ENCODE assay signal across 19 cellular contexts in the genomic region with DNA sequence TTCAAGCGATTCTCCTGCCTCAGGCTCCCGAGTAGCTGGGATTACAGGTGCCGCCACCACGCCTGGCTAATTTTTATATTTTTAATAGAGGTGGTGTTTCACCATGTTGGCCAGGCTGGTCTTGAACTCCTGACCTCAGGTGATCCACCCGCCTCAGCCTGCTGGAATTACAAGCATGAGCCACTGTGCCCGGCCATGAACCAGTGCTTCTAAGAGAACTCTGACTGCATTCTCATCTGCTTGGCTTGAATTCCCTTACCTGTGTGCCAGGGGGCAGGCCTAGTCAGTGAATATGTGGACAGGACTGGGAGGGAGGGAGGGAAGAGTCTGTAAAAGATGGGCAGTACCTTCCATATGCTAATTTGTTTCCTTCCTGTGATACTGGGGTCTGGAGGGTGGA. TPM values are rescaled to one million over a fixed set of nuclear protein-coding genes. Genes with fewer than 3 reads are reported as not detected.
DNase-seq lines count a peak whose midpoint lies in the region; ATAC-seq and TF ChIP-seq lines count a peak whose summit lies in the region.
"Had no signal": no experiment of that assay in that cellular context is flagged by ENCODE, and none has a peak within 500 bp of the region (broad histone marks: within the 10 kb centered on the region; RNA-seq: fewer than 3 reads in every experiment).

No MANE protein-coding gene starts in this region.

- no peak overlapping the region for H2AFZ ChIP-seq in HCT116 (ENCODE audit: low read depth, low read length, poor library complexity, severe bottlenecking)

- peaks cover 5 to 9% of the 10 kb centered on the region in 2 experiments; a peak in 3 of 4 replicates for H3K4me1 ChIP-seq in HCT116 (ENCODE audit: control insufficient read depth in 1 of 2, insufficient read depth in 2 of 2, low read length in 2 of 2)
- peaks cover under 1% of the 10 kb centered on the region for H3K4me1 ChIP-seq in mucosa of descending colon (ENCODE audit: low read depth)

- H3K9ac ChIP-seq in HCT116 (ENCODE audit: low read length): no peak overlapping the region

- DNase-seq in activated naive CD4-positive, alpha-beta T cell treated with anti-CD3 and anti-CD28 coated beads, Interleukin-2, amount 10 ng/mL, durations not matched to agents 7 days and 5 days: no peak
- no peak for DNase-seq in activated naive CD4-positive, alpha-beta T cell (lab: John Stamatoyannopoulos, UW)
- DNase-seq in HCT116 (ENCODE audit: low read depth, low spot score): no peak
- DNase-seq in activated naive CD8-positive, alpha-beta T cell treated with anti-CD3 and anti-CD28 coated beads, Interleukin-2, amount 50 U/mL, for 24 hours: no peak
- no peak for DNase-seq in mucosa of descending colon
- no peak for DNase-seq in nephron progenitor cell
- DNase-seq in NCI-H1417 treated with DMSO at 0.1 percent for 48 hours (lab: John Stamatoyannopoulos, UW): no peak
- DNase-seq: AML-193; NCI-H1105 treated with DMSO at 0.1 percent for 48 hours; NCI-H187; NCI-H446; NCI-H69; NK-92 treated with Interleukin-12 subunit alpha and Interleukin-12 subunit beta, amount 100 ng/mL, for 24 hours; OCI-M1 had no signal

- H3K27me3 Mint-ChIP-seq in activated naive CD4-positive, alpha-beta T cell treated with anti-CD3 and anti-CD28 coated beads, Interleukin-2, amount 10 ng/mL, durations not matched to agents 7 days and 5 days: no peaks in the 10 kb centered on the region
- no peaks in the 10 kb centered on the region for H3K27me3 Mint-ChIP-seq in activated naive CD8-positive, alpha-beta T cell treated with anti-CD3 and anti-CD28 coated beads, Interleukin-2, amount 50 U/mL, for 24 hours
- no peaks in the 10 kb centered on the region for H3K27me3 Mint-ChIP-seq in nephron progenitor cell (ENCODE audit: low read depth, poor library complexity)

- H3K4me3 ChIP-seq in HCT116 (replicated peaks in 1 of 2; ENCODE audit: low read depth in 1 of 2, low read length in 2 of 2): no peak overlapping the region
- H3K4me3 ChIP-seq in mucosa of descending colon: no peak overlapping the region

- no peak overlapping the region for H3K4me2 ChIP-seq in HCT116 (ENCODE audit: low read length)

- RAD21 ChIA-PET in HCT116 (lab: Charles Lee; ENCODE audit: low non-redundant PET in 1 of 2, low total read pairs in 2 of 2, uncharacterized antibody in 2 of 2, unreplicated experiment in 2 of 2): no interaction called here

- peaks cover 31% of the 10 kb centered on the region for H3K4me1 Mint-ChIP-seq in activated naive CD4-positive, alpha-beta T cell treated with anti-CD3 and anti-CD28 coated beads, Interleukin-2, amount 10 ng/mL, durations not matched to agents 7 days and 5 days
- H3K4me1 Mint-ChIP-seq in activated naive CD8-positive, alpha-beta T cell treated with anti-CD3 and anti-CD28 coated beads, Interleukin-2, amount 50 U/mL, for 24 hours: peaks cover 40% of the 10 kb centered on the region
- H3K4me1 Mint-ChIP-seq in nephron progenitor cell: peaks cover 13% of the 10 kb centered on the region

- no peaks in the 10 kb centered on the region for H4K20me1 ChIP-seq in HCT116 (ENCODE audit: insufficient read depth)

- peak overlapping the region; percentile 28 for H3K27ac Mint-ChIP-seq in activated naive CD4-positive, alpha-beta T cell treated with anti-CD3 and anti-CD28 coated beads, Interleukin-2, amount 10 ng/mL, durations not matched to agents 7 days and 5 days
- peak overlapping the region; percentile 24 for H3K27ac Mint-ChIP-seq in activated naive CD8-positive, alpha-beta T cell treated with anti-CD3 and anti-CD28 coated beads, Interleukin-2, amount 50 U/mL, for 24 hours
- H3K27ac Mint-ChIP-seq in nephron progenitor cell: no peak overlapping the region

- H3K4me3 Mint-ChIP-seq in activated naive CD4-positive, alpha-beta T cell treated with anti-CD3 and anti-CD28 coated beads, Interleukin-2, amount 10 ng/mL, durations not matched to agents 7 days and 5 days: no peak overlapping the region
- no peak overlapping the region for H3K4me3 Mint-ChIP-seq in activated naive CD8-positive, alpha-beta T cell treated with anti-CD3 and anti-CD28 coated beads, Interleukin-2, amount 50 U/mL, for 24 hours
- no peak overlapping the region for H3K4me3 Mint-ChIP-seq in nephron progenitor cell
- H3K4me3 Mint-ChIP-seq: CD14-positive monocyte had no signal

- POLR2A ChIA-PET in HCT116 (lab: Charles Lee): interaction anchor here (0.6 kb wide), 1 partner anchor 9 kb away, joined by 5 read pairs; no protein-coding TSS in a partner anchor

- H3K36me3 Mint-ChIP-seq in activated naive CD4-positive, alpha-beta T cell treated with anti-CD3 and anti-CD28 coated beads, Interleukin-2, amount 10 ng/mL, durations not matched to agents 7 days and 5 days: peaks cover 67% of the 10 kb centered on the region
- peaks cover 62% of the 10 kb centered on the region for H3K36me3 Mint-ChIP-seq in activated naive CD8-positive, alpha-beta T cell treated with anti-CD3 and anti-CD28 coated beads, Interleukin-2, amount 50 U/mL, for 24 hours (ENCODE audit: low read depth)
- H3K36me3 Mint-ChIP-seq in nephron progenitor cell (ENCODE audit: low read depth): peaks cover 62% of the 10 kb centered on the region

- no peak for TF ChIP-seq CTCF in HCT116 (IDR thresholded peaks at IDR 0.05 in 2 of 3, conservative IDR thresholded peaks at IDR 0.05 in 1 of 3; ENCODE audit: borderline replicate concordance in 1 of 3, insufficient read depth in 1 of 3, low read depth in 2 of 3, low read length in 2 of 3)
- no peak for TF ChIP-seq CTCF in mucosa of descending colon (IDR thresholded peaks at IDR 0.05)
- no peak for TF ChIP-seq CTCF in nephron progenitor cell (IDR thresholded peaks at IDR 0.05)

- intact Hi-C loops in HCT116 (cut with micrococcal nuclease) (no loop called here), mucosa of descending colon (cut with DNase I, micrococcal nuclease) (no loop called here)

- CTCF ChIA-PET in activated naive CD4-positive, alpha-beta T cell treated with anti-CD3 and anti-CD28 coated beads, Interleukin-2, amount 10 ng/mL, durations not matched to agents 7 days and 5 days (lab: Charles Lee): no interaction called here
- CTCF ChIA-PET in HCT116 (lab: Charles Lee): no interaction called here

- H3K79me2 ChIP-seq in HCT116 (ENCODE audit: insufficient read depth, low read length): peaks cover 25% of the 10 kb centered on the region

- TF ChIP-seq POLR2A in HCT116 (IDR thresholded peaks at IDR 0.05; ENCODE audit: borderline replicate concordance, extremely low read depth, insufficient read depth, insufficient read length): no peak

- H3K9me3 ChIP-seq in HCT116 (ENCODE audit: control insufficient read depth in 1 of 2, insufficient read depth in 1 of 2, low read depth in 1 of 2, low read length in 2 of 2): no peaks in the 10 kb centered on the region
- H3K9me3 ChIP-seq in mucosa of descending colon: no peaks in the 10 kb centered on the region

- H3K36me3 ChIP-seq in HCT116 (ENCODE audit: control insufficient read depth in 1 of 2, insufficient read depth in 2 of 2, low read length in 2 of 2) (peaks cover 33 to 60% of the 10 kb centered on the region in 2 experiments), mucosa of descending colon (ENCODE audit: low read depth) (no peaks in the 10 kb centered on the region)

- H3K9me2 ChIP-seq in HCT116 (ENCODE audit: insufficient read depth): no peaks in the 10 kb centered on the region

- ATAC-seq in HCT116: peak; percentile 18; the same call in 1 of the 2 replicates
- no peak for ATAC-seq in activated naive CD8-positive, alpha-beta T cell treated with anti-CD3 and anti-CD28 coated beads, Interleukin-2, amount 50 U/mL, for 24 hours
- ATAC-seq in mucosa of descending colon: peak; percentile 21
- ATAC-seq in GM21381 (IDR thresholded peaks at IDR 0.05; ENCODE audit: unreplicated experiment): no peak

- H3K9me3 Mint-ChIP-seq in activated naive CD4-positive, alpha-beta T cell treated with anti-CD3 and anti-CD28 coated beads, Interleukin-2, amount 10 ng/mL, durations not matched to agents 7 days and 5 days: no peaks in the 10 kb centered on the region
- no peaks in the 10 kb centered on the region for H3K9me3 Mint-ChIP-seq in activated naive CD8-positive, alpha-beta T cell treated with anti-CD3 and anti-CD28 coated beads, Interleukin-2, amount 50 U/mL, for 24 hours
- H3K9me3 Mint-ChIP-seq in nephron progenitor cell: no peaks in the 10 kb centered on the region
- H3K9me3 Mint-ChIP-seq: CD14-positive monocyte had no signal

- H3K27ac ChIP-seq in HCT116 (ENCODE audit: low read depth, low read length): no peak overlapping the region
- H3K27ac ChIP-seq: HL-60 had no signal

- no peaks in the 10 kb centered on the region for H3K27me3 ChIP-seq in HCT116 (ENCODE audit: insufficient read depth, low read length)

- TF ChIP-seq RAD21 in HCT116 (IDR thresholded peaks at IDR 0.05; ENCODE audit: low read depth): no peak

- no TSS peak for BruUV-seq in HCT116 (replicated peaks; lab: Mats Ljungman, UMichigan)

TF ChIP-seq in HCT116, 20 proteins besides CTCF, POLR2A, EP300 and RAD21 (continues in another document):
- TF ChIP-seq CEBPB (IDR thresholded peaks at IDR 0.05; ENCODE audit: low read depth) (no peak), SRF (IDR thresholded peaks at IDR 0.05; ENCODE audit: low read depth) (no peak)
- TF ChIP-seq, protein P1, sequence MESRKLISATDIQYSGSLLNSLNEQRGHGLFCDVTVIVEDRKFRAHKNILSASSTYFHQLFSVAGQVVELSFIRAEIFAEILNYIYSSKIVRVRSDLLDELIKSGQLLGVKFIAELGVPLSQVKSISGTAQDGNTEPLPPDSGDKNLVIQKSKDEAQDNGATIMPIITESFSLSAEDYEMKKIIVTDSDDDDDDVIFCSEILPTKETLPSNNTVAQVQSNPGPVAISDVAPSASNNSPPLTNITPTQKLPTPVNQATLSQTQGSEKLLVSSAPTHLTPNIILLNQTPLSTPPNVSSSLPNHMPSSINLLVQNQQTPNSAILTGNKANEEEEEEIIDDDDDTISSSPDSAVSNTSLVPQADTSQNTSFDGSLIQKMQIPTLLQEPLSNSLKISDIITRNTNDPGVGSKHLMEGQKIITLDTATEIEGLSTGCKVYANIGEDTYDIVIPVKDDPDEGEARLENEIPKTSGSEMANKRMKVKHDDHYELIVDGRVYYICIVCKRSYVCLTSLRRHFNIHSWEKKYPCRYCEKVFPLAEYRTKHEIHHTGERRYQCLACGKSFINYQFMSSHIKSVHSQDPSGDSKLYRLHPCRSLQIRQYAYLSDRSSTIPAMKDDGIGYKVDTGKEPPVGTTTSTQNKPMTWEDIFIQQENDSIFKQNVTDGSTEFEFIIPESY (IDR thresholded peaks at IDR 0.05; ENCODE audit: extremely low read depth, insufficient replicate concordance, low read length): no peak

RNA-seq across cellular contexts. Expression of a gene that starts 6.7 kb away (rescaled TPM):
- total RNA-seq in HCT116 (2021; ENCODE audit: unreplicated experiment) (1,404 TPM), mucosa of descending colon (100 to 1,000 TPM; 721 to 887 (median 781) TPM)
- 647 and 867 TPM in 2 replicates for polyA plus RNA-seq in HCT116 (2012)

RNA-seq across cellular contexts. Expression of a gene that starts 7.1 kb away (rescaled TPM):
- total RNA-seq in HCT116 (2021; ENCODE audit: unreplicated experiment): 61.6 TPM
- 58.0 and 59.2 TPM in 2 replicates for polyA plus RNA-seq in HCT116 (2012)
- total RNA-seq in mucosa of descending colon: 10 to 100 TPM; 52.7 to 58.4 (median 57.4) TPM

RNA-seq across cellular contexts. Expression of a gene that starts 13.5 kb away (rescaled TPM):
- total RNA-seq in HCT116 (2021; ENCODE audit: unreplicated experiment): 28.9 TPM
- polyA plus RNA-seq in HCT116 (2012): 7.5 and 9.0 TPM in 2 replicates
- 10 to 100 TPM; 24.6 to 33.4 (median 30.9) TPM for total RNA-seq in mucosa of descending colon

RNA-seq across cellular contexts. Expression of a gene that starts 19.2 kb away (rescaled TPM):
- total RNA-seq in HCT116 (2021; ENCODE audit: unreplicated experiment) (49.8 TPM), mucosa of descending colon (10 to 100 TPM; 23.3 to 70.8 (median 57.0) TPM)
- 49.7 and 62.0 TPM in 2 replicates for polyA plus RNA-seq in HCT116 (2012)

RNA-seq across cellular contexts. Expression of a gene that starts 39.9 kb away (rescaled TPM):
- total RNA-seq in HCT116 (2021; ENCODE audit: unreplicated experiment) (not detected), mucosa of descending colon (not detected)
- polyA plus RNA-seq in HCT116 (2012): not detected in 2 replicates
- total RNA-seq: H4, SK-MEL-5 had no signal
- polyA plus RNA-seq: CD14-positive monocyte had no signal

Comparison
In these comparisons a context has a peak if more than half of its experiments do, and no peak if none do; other contexts are left out.
1. ATAC-seq: peak in HCT116 (single experiment) and mucosa of descending colon (single experiment); none in activated naive CD8-positive, alpha-beta T cell treated with anti-CD3 and anti-CD28 coated beads, Interleukin-2, amount 50 U/mL, for 24 hours (single experiment) and GM21381 (single experiment).